In genomic region chr11:1877211-1878133, GRCh38 we compare ENCODE assay signal across 8 cellular contexts. TPM values are rescaled to one million over a fixed set of nuclear protein-coding genes. Genes with fewer than 3 reads are reported as not detected.
DNase-seq lines count a peak whose midpoint lies in the region; ATAC-seq and TF ChIP-seq lines count a peak whose summit lies in the region.
"Had no signal": no experiment of that assay in that cellular context is flagged by ENCODE, and none has a peak within 500 bp of the region (broad histone marks: within the 10 kb centered on the region; RNA-seq: fewer than 3 reads in every experiment).

No MANE protein-coding gene starts in this region.

- H3K27ac Mint-ChIP-seq in activated T-cell treated with anti-CD3 and anti-CD28 coated beads, Interleukin-2, amount 50 U/mL, for 24 hours, result no peak overlapping the region

- H3K27ac ChIP-seq in heart left ventricle (peak overlapping the region; percentile 69 to 99 (median 96)), upper lobe of right lung (no peak overlapping the region)
- H3K27ac ChIP-seq: VCaP had no signal

- no peaks in the 10 kb centered on the region for H3K27me3 ChIP-seq in heart left ventricle
- no peaks in the 10 kb centered on the region for H3K27me3 ChIP-seq in upper lobe of right lung

- no peak for TF ChIP-seq CTCF in heart left ventricle (IDR thresholded peaks at IDR 0.05)
- no peak for TF ChIP-seq CTCF in upper lobe of right lung (IDR thresholded peaks at IDR 0.05)

- no peak overlapping the region for H3K4me3 Mint-ChIP-seq in activated T-cell treated with anti-CD3 and anti-CD28 coated beads, Interleukin-2, amount 50 U/mL, for 24 hours
- H3K4me3 Mint-ChIP-seq: CD4-positive, alpha-beta memory T cell had no signal

- 45 to 56% (median 53%) methylated on average over 12 to 33 of the region's 33 CpGs for WGBS in heart left ventricle, 4 donors

- no peaks in the 10 kb centered on the region for H3K36me3 ChIP-seq in heart left ventricle
- no peaks in the 10 kb centered on the region for H3K36me3 ChIP-seq in upper lobe of right lung

- peak; percentile 29 for DNase-seq in activated T-cell treated with anti-CD3 and anti-CD28 coated beads, Interleukin-2, amount 50 U/mL, for 24 hours
- no peak for DNase-seq in activated T-cell treated with anti-CD3 and anti-CD28 coated beads for 4 hours
- peak; percentile 65 to 87 (median 84) for DNase-seq in heart left ventricle
- peak; percentile 65 for DNase-seq in upper lobe of right lung
- DNase-seq in activated naive CD4-positive, alpha-beta T cell (lab: John Stamatoyannopoulos, UW), result no peak

- H3K4me1 Mint-ChIP-seq in activated T-cell treated with anti-CD3 and anti-CD28 coated beads, Interleukin-2, amount 50 U/mL, for 24 hours (ENCODE audit: low read depth), result peaks cover 31% of the 10 kb centered on the region

- H3K9me3 ChIP-seq in heart left ventricle (no peaks in the 10 kb centered on the region), upper lobe of right lung (no peaks in the 10 kb centered on the region)

- H3K9me3 Mint-ChIP-seq in activated T-cell treated with anti-CD3 and anti-CD28 coated beads, Interleukin-2, amount 50 U/mL, for 24 hours, result no peaks in the 10 kb centered on the region

- H3K27me3 Mint-ChIP-seq in activated T-cell treated with anti-CD3 and anti-CD28 coated beads, Interleukin-2, amount 50 U/mL, for 24 hours, result no peaks in the 10 kb centered on the region
- H3K27me3 Mint-ChIP-seq: CD4-positive, alpha-beta memory T cell had no signal

- H3K4me1 ChIP-seq in heart left ventricle, result peaks cover 32 to 77% (median 61%) of the 10 kb centered on the region in 12 donors
- peaks cover 3% of the 10 kb centered on the region for H3K4me1 ChIP-seq in upper lobe of right lung

- H3K4me3 ChIP-seq in heart left ventricle, result peak overlapping the region in 2 of 12 donors; percentile 13 to 30
- no peak overlapping the region for H3K4me3 ChIP-seq in upper lobe of right lung

- H3K36me3 Mint-ChIP-seq in activated T-cell treated with anti-CD3 and anti-CD28 coated beads, Interleukin-2, amount 50 U/mL, for 24 hours (ENCODE audit: low read depth), result peaks cover 5% of the 10 kb centered on the region

- no peak for ATAC-seq in heart left ventricle
- ATAC-seq in upper lobe of right lung, result no peak
- no peak for ATAC-seq in GM21528 (IDR thresholded peaks at IDR 0.05; ENCODE audit: low FRiP score, unreplicated experiment)

- no peak for TF ChIP-seq POLR2A in heart left ventricle (IDR thresholded peaks at IDR 0.05)

- intact Hi-C loops in heart left ventricle (cut with DNase I) (no loop called here), upper lobe of right lung (cut with DNase I) (no loop called here)

RNA-seq across cellular contexts. Expression of gene PRR33, which starts 14.2 kb away (rescaled TPM):
- total RNA-seq in heart left ventricle, result 1 to 10 TPM in 8 of 9 donors, under 1 TPM in 1; 0.81 to 5.1 (median 2.4) TPM
- polyA plus RNA-seq in heart left ventricle, result 1 to 10 TPM in 1 of 2 donors, under 1 TPM in 1; 0.08 to 4.6 TPM
- total RNA-seq in upper lobe of right lung, result not detected
- total RNA-seq: CD4-positive, alpha-beta memory T cell had no signal

RNA-seq across cellular contexts. Expression of gene LSP1, which starts 24.6 kb away (rescaled TPM):
- total RNA-seq in heart left ventricle, result 10 to 100 TPM; 11.4 to 86.8 (median 16.4) TPM
- 10 to 100 TPM; 10.0 to 20.6 TPM for polyA plus RNA-seq in heart left ventricle
- total RNA-seq in upper lobe of right lung, result 78.2 TPM

RNA-seq across cellular contexts. Expression of gene TNNI2, which starts 38.7 kb away (rescaled TPM):
- 1 to 10 TPM in 1 of 9 donors, under 1 TPM in 1, not detected in 7; 0.72 to 3.3 TPM for total RNA-seq in heart left ventricle
- polyA plus RNA-seq in heart left ventricle, result under 1 TPM in 1 of 2 donors, not detected in 1; 0.22 TPM
- total RNA-seq in upper lobe of right lung, result 6.9 TPM
- total RNA-seq: CD4-positive, alpha-beta memory T cell had no signal
- polyA plus RNA-seq: CD4-positive, alpha-beta memory T cell had no signal

RNA-seq across cellular contexts. Expression of gene TNNT3, which starts 42.0 kb away (rescaled TPM):
- total RNA-seq in heart left ventricle, result 10 to 100 TPM; 17.1 to 84.5 (median 49.0) TPM
- 10 to 100 TPM; 40.8 to 45.5 TPM for polyA plus RNA-seq in heart left ventricle
- total RNA-seq in upper lobe of right lung, result 0.43 TPM
- polyA plus RNA-seq: CD4-positive, alpha-beta memory T cell had no signal

RNA-seq across cellular contexts. Expression of gene SYT8, which starts 42.7 kb away (rescaled TPM):
- total RNA-seq in heart left ventricle (not detected), upper lobe of right lung (12.5 TPM)
- under 1 TPM in 1 of 2 donors, not detected in 1; 0.08 TPM for polyA plus RNA-seq in heart left ventricle
- total RNA-seq: CD4-positive, alpha-beta memory T cell had no signal
- polyA plus RNA-seq: CD4-positive, alpha-beta memory T cell had no signal

Comparison
In these comparisons a context has a peak if more than half of its experiments do, and no peak if none do; other contexts are left out.
1. DNase-seq: peak in activated T-cell treated with anti-CD3 and anti-CD28 coated beads, Interleukin-2, amount 50 U/mL, for 24 hours (single experiment), heart left ventricle (5 of 5) and upper lobe of right lung (single experiment); none in activated T-cell treated with anti-CD3 and anti-CD28 coated beads for 4 hours (single experiment) and activated naive CD4-positive, alpha-beta T cell (0 of 4).